ENCODE assay signal across 1 cellular context in the genomic region with DNA sequence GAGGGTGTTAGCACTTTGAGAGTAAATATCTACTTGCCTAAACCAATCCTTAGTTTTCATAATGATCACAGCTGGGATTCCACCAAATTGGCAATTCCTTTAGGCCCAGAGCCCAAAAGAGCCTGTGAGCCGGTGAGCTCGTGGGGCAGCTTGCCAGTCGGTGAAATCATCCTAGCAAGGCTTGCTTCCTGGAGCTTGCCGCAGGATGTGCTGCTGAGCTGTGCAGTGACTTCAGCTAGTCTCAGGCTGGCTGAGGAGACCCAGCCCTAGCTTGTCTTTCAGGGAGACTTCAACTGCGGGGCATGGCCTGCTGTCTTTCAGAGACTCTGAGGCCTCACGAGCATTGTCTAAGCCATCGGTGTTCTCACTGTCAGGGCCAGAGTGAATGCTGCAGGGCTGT.
TF ChIP-seq lines count a peak whose summit lies in the region.

No MANE protein-coding gene starts in this region.

TF ChIP-seq in IMR-90, 13 proteins besides CTCF, POLR2A, EP300 and RAD21 (continued from another document):
- TF ChIP-seq SMC3 (IDR thresholded peaks at IDR 0.05; ENCODE audit: low read depth, low read length): peak; percentile 44; the same call in 1 of the 2 replicates
- TF ChIP-seq MXI1 (IDR thresholded peaks at IDR 0.05; ENCODE audit: borderline replicate concordance, low read depth, low read length): peak; percentile 44; the same call in 1 of the 2 replicates
